9 cellular contexts compared by ENCODE assay signal in the genomic region with DNA sequence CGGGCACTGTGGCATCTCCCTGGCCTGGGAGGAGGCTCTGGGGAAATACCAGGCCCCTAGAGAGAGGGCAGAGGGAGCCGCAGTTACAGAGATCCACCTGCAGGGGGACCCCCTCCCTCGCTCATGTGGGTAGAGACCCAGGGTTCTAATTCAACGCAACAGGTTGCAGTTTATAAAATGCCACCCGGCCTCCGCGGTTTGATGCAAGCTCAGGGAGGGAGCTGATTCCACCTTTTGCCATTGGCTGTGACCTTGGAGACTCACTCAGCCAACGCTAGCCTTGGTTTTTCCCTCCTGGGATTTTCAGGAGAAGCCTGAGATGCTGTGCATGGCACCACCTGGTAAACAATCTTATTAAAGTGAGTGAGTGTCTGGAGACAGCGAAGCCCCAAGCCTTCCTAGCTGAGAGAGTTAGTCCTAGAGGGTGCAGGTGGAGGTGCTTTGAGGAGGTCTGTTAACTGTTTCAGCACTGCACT. TPM values are rescaled to one million over a fixed set of nuclear protein-coding genes. Genes with fewer than 3 reads are reported as not detected.
DNase-seq lines count a peak whose midpoint lies in the region; ATAC-seq, FAIRE-seq and TF ChIP-seq lines count a peak whose summit lies in the region.
"Had no signal": no experiment of that assay in that cellular context is flagged by ENCODE, and none has a peak within 500 bp of the region (broad histone marks: within the 10 kb centered on the region; RNA-seq: fewer than 3 reads in every experiment).

No MANE protein-coding gene starts in this region.

- TF ChIP-seq CTCF in RWPE1 (conservative IDR thresholded peaks at IDR 0.05; ENCODE audit: low read depth): peak; percentile 96
- TF ChIP-seq CTCF in gastroesophageal sphincter (IDR thresholded peaks at IDR 0.05): peak; percentile 80 to 97 (median 88)
- peak; percentile 92 for TF ChIP-seq CTCF in osteocyte (IDR thresholded peaks at IDR 0.05)
- TF ChIP-seq CTCF in transverse colon (IDR thresholded peaks at IDR 0.05): peak; percentile 91 to 97 (median 93)

- H3K9me3 ChIP-seq in gastroesophageal sphincter (no peaks in the 10 kb centered on the region), transverse colon (no peaks in the 10 kb centered on the region)

- CTCF ChIA-PET in RWPE1 (lab: Yijun Ruan, JAX): interaction anchor here (0.6 to 2.9 kb wide), 12 partner anchors 11 to 422 kb away, joined by 3 to 28 read pairs (median 4); no protein-coding TSS in a partner anchor

- 0% methylated on average over 1 to 8 of the region's 9 CpGs for whole genome bisulfite sequencing in gastroesophageal sphincter (ENCODE audit: low coverage in 1 of 2), 2 donors
- 4 to 17% methylated on average over 2 to 9 of the region's 9 CpGs for WGBS in transverse colon (ENCODE audit: low coverage in 1 of 2), 2 donors

- H3K4me3 Mint-ChIP-seq in activated T-helper 17 cell treated with anti-CD3 and anti-CD28 coated beads, Interleukin-2, amount 50 U/mL, for 72 hours: no peak overlapping the region
- H3K4me3 Mint-ChIP-seq in osteocyte (ENCODE audit: unreplicated experiment): no peak overlapping the region
- H3K4me3 Mint-ChIP-seq: activated naive CD4-positive, alpha-beta T cell treated with anti-CD3 and anti-CD28 coated beads, Interleukin-2, amount 50 U/mL, for 24 hours had no signal

- peaks cover 0 to 31% (median 0%) of the 10 kb centered on the region in 3 donors for H3K4me1 ChIP-seq in gastroesophageal sphincter
- peaks cover 8 to 68% (median 40%) of the 10 kb centered on the region in 4 donors for H3K4me1 ChIP-seq in transverse colon

- DNase-seq in D341Med (ENCODE audit: low spot score): peak; percentile 92
- DNase-seq in HTR-8/SVneo (ENCODE audit: insufficient read length, low spot score): peak; percentile 94
- peak; percentile 81 for DNase-seq in RWPE1 (ENCODE audit: low spot score)
- DNase-seq in osteocyte (ENCODE audit: extremely low spot score, unreplicated experiment): peak; percentile 87
- peak; percentile 76 for DNase-seq in transverse colon

- no peak overlapping the region for H3K27ac Mint-ChIP-seq in activated T-helper 17 cell treated with anti-CD3 and anti-CD28 coated beads, Interleukin-2, amount 50 U/mL, for 72 hours
- H3K27ac Mint-ChIP-seq in osteocyte (ENCODE audit: unreplicated experiment): no peak overlapping the region
- H3K27ac Mint-ChIP-seq: activated naive CD4-positive, alpha-beta T cell treated with anti-CD3 and anti-CD28 coated beads, Interleukin-2, amount 50 U/mL, for 24 hours had no signal

- POLR2A ChIA-PET in RWPE1 (lab: Yijun Ruan, JAX; ENCODE audit: low non-redundant PET): interaction anchor here (0.6 kb wide), 1 partner anchor 101 kb away, joined by 8 read pairs; no protein-coding TSS in a partner anchor

- peaks cover 9% of the 10 kb centered on the region for H3K27me3 Mint-ChIP-seq in activated T-helper 17 cell treated with anti-CD3 and anti-CD28 coated beads, Interleukin-2, amount 50 U/mL, for 72 hours
- peaks cover 42% of the 10 kb centered on the region for H3K27me3 Mint-ChIP-seq in osteocyte (ENCODE audit: unreplicated experiment)

- intact Hi-C loops in transverse colon (cut with DNase I; ENCODE audit: low total_unique reads): loop anchor here (1.0 kb wide), 1 partner anchor 75 kb away; no protein-coding TSS in a partner anchor

- no peak for TF ChIP-seq EP300 in gastroesophageal sphincter (IDR thresholded peaks at IDR 0.05)
- no peak for TF ChIP-seq EP300 in transverse colon (IDR thresholded peaks at IDR 0.05; ENCODE audit: low read depth)

- peak; percentile 80 for ATAC-seq in activated T-helper 17 cell treated with anti-CD3 and anti-CD28 coated beads, Interleukin-2, amount 50 U/mL, for 72 hours (replicated peaks)
- ATAC-seq in gastroesophageal sphincter: peak; percentile 83
- ATAC-seq in HG03159 (IDR thresholded peaks at IDR 0.05; ENCODE audit: unreplicated experiment): no peak

- in situ Hi-C loops in transverse colon (cut with MboI; ENCODE audit: low pct_ligation_motif_present in 1 of 4, low pct_unique_long_range_greater_than_20kb in 1 of 4, low sequenced_read_pairs in 3 of 4): loop anchor here (5.0 to 10.0 kb wide), 3 partner anchors 70 to 77 kb away; no protein-coding TSS in a partner anchor

- no peak overlapping the region for H3K4me3 ChIP-seq in gastroesophageal sphincter
- no peak overlapping the region for H3K4me3 ChIP-seq in transverse colon

- TF ChIP-seq POLR2A in gastroesophageal sphincter (IDR thresholded peaks at IDR 0.05) (no peak), transverse colon (IDR thresholded peaks at IDR 0.05) (no peak)

- H3K4me1 Mint-ChIP-seq in activated T-helper 17 cell treated with anti-CD3 and anti-CD28 coated beads, Interleukin-2, amount 50 U/mL, for 72 hours: no peaks in the 10 kb centered on the region
- no peaks in the 10 kb centered on the region for H3K4me1 Mint-ChIP-seq in osteocyte (ENCODE audit: unreplicated experiment)
- H3K4me1 Mint-ChIP-seq: activated naive CD4-positive, alpha-beta T cell treated with anti-CD3 and anti-CD28 coated beads, Interleukin-2, amount 50 U/mL, for 24 hours had no signal

- H3K9me3 Mint-ChIP-seq in activated T-helper 17 cell treated with anti-CD3 and anti-CD28 coated beads, Interleukin-2, amount 50 U/mL, for 72 hours: no peaks in the 10 kb centered on the region
- H3K9me3 Mint-ChIP-seq in osteocyte (ENCODE audit: unreplicated experiment): no peaks in the 10 kb centered on the region
- H3K9me3 Mint-ChIP-seq: activated naive CD4-positive, alpha-beta T cell treated with anti-CD3 and anti-CD28 coated beads, Interleukin-2, amount 50 U/mL, for 24 hours had no signal

- no peaks in the 10 kb centered on the region for H3K36me3 Mint-ChIP-seq in activated T-helper 17 cell treated with anti-CD3 and anti-CD28 coated beads, Interleukin-2, amount 50 U/mL, for 72 hours (ENCODE audit: low read depth)
- H3K36me3 Mint-ChIP-seq in osteocyte (ENCODE audit: unreplicated experiment): no peaks in the 10 kb centered on the region
- H3K36me3 Mint-ChIP-seq: activated naive CD4-positive, alpha-beta T cell treated with anti-CD3 and anti-CD28 coated beads, Interleukin-2, amount 50 U/mL, for 24 hours had no signal

- FAIRE-seq in HTR-8/SVneo (lab: Jason Lieb, UNC): peak; percentile 46

- no peaks in the 10 kb centered on the region for H3K36me3 ChIP-seq in gastroesophageal sphincter
- no peaks in the 10 kb centered on the region for H3K36me3 ChIP-seq in transverse colon

- H3K27ac ChIP-seq in RWPE1: no peak overlapping the region
- H3K27ac ChIP-seq in gastroesophageal sphincter: no peak overlapping the region
- peak overlapping the region in 2 of 4 donors; percentile 0 to 3 for H3K27ac ChIP-seq in transverse colon

- H3K27me3 ChIP-seq in gastroesophageal sphincter: no peaks in the 10 kb centered on the region
- H3K27me3 ChIP-seq in transverse colon: no peaks in the 10 kb centered on the region

RNA-seq across cellular contexts. Expression of a gene that starts 12.1 kb away (rescaled TPM):
- total RNA-seq in activated T-helper 17 cell treated with anti-CD3 and anti-CD28 coated beads, Interleukin-2, amount 50 U/mL, for 72 hours: not detected
- not detected for total RNA-seq in gastroesophageal sphincter
- total RNA-seq in osteocyte: not detected in 2 replicates
- 10 to 100 TPM in 1 of 4 donors, 1 to 10 TPM in 3; 4.9 to 24.9 (median 7.3) TPM for total RNA-seq in transverse colon

RNA-seq across cellular contexts. Expression of a gene that starts 25.9 kb away (rescaled TPM):
- total RNA-seq in activated T-helper 17 cell treated with anti-CD3 and anti-CD28 coated beads, Interleukin-2, amount 50 U/mL, for 72 hours: 100 to 1,000 TPM; 101 to 130 TPM
- total RNA-seq in gastroesophageal sphincter (100 to 1,000 TPM; 177 to 244 (median 227) TPM), osteocyte (94.4 and 102 TPM in 2 replicates), transverse colon (100 to 1,000 TPM; 141 to 292 (median 207) TPM)
